ENCODE assay signal across 14 cellular contexts in genomic region chr17:51085150-51085805, GRCh38. TPM values are rescaled to one million over a fixed set of nuclear protein-coding genes. Genes with fewer than 3 reads are reported as not detected.
A peak's percentile ranks its signal among the peaks of the same experiment; 100 is the strongest.
DNase-seq lines count a peak whose midpoint lies in the region; ATAC-seq and TF ChIP-seq lines count a peak whose summit lies in the region.
"Had no signal": no experiment of that assay in that cellular context is flagged by ENCODE, and none has a peak within 500 bp of the region (broad histone marks: within the 10 kb centered on the region; RNA-seq: fewer than 3 reads in every experiment).

No MANE protein-coding gene starts in this region.

- peak; percentile 57 for DNase-seq in EH (ENCODE audit: low read depth)
- DNase-seq in M059J (ENCODE audit: low read depth): peak; percentile 40
- peak; percentile 19 for DNase-seq in astrocyte of the spinal cord (ENCODE audit: low read depth, low spot score)
- DNase-seq in iris pigment epithelial cell (ENCODE audit: low read depth): peak; percentile 55
- no peak for DNase-seq in NCI-H2081 treated with DMSO at 0.1 percent for 48 hours (lab: John Stamatoyannopoulos, UW)
- no peak for DNase-seq in NCI-H1930 (lab: John Stamatoyannopoulos, UW)
- DNase-seq: DMS153, endodermal cell, H7, left cardiac atrium, NCI-H1694, NCI-H526 treated with DMSO at 0.1 percent for 48 hours had no signal

- in situ Hi-C loops in astrocyte of the spinal cord (cut with HindIII; ENCODE audit: low sequenced_read_pairs): no loop called here

- no peak overlapping the region for H3K4me3 ChIP-seq in astrocyte of the spinal cord (ENCODE audit: low read depth, low read length)

- no peak for TF ChIP-seq CTCF in astrocyte of the spinal cord (IDR thresholded peaks at IDR 0.05; ENCODE audit: low read depth, low read length)

- ATAC-seq in GM18867 (IDR thresholded peaks at IDR 0.05; ENCODE audit: unreplicated experiment) (no peak), HG03354 (IDR thresholded peaks at IDR 0.05; ENCODE audit: poor library complexity, severe bottlenecking, unreplicated experiment) (no peak)

RNA-seq across cellular contexts. Expression of gene SPAG9, which starts 35.4 kb away (rescaled TPM):
- 29.9 and 43.9 TPM in 2 replicates for total RNA-seq in M059J (2014; rRNA removed; shearing (Covaris generic))

Comparison
In these comparisons a context has a peak if more than half of its experiments do, and no peak if none do; other contexts are left out.
1. DNase-seq: peak in EH (single experiment), M059J (single experiment), astrocyte of the spinal cord (single experiment) and iris pigment epithelial cell (single experiment); none in NCI-H2081 treated with DMSO at 0.1 percent for 48 hours (single experiment) and NCI-H1930 (0 of 2).